In the genomic region with DNA sequence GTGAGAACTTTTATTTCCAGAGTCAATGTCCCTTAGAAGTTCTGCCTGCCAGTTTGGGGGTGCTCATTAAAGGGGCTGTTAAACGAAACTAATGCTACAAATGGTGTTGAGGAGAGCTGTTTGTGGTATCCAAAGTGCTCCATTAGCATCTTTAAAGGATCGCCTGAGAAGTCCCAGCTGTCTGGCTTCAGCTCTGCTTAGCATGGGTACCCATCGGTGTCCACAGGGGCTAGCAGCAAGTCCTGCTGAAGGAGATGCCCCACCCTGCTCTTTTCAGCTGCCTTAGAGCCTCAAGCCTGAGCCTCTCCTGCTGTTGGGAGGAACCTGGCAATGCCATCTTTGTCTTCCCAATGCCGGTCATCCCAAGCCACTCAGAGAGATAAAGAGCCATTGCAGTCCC, we compare ENCODE assay signal across 1 cellular context.
TF ChIP-seq lines count a peak whose summit lies in the region.

No MANE protein-coding gene starts in this region.

TF ChIP-seq in SK-N-SH, 30 proteins besides CTCF, POLR2A, EP300 and RAD21 (continued from another document):
- TF ChIP-seq, protein P1, sequence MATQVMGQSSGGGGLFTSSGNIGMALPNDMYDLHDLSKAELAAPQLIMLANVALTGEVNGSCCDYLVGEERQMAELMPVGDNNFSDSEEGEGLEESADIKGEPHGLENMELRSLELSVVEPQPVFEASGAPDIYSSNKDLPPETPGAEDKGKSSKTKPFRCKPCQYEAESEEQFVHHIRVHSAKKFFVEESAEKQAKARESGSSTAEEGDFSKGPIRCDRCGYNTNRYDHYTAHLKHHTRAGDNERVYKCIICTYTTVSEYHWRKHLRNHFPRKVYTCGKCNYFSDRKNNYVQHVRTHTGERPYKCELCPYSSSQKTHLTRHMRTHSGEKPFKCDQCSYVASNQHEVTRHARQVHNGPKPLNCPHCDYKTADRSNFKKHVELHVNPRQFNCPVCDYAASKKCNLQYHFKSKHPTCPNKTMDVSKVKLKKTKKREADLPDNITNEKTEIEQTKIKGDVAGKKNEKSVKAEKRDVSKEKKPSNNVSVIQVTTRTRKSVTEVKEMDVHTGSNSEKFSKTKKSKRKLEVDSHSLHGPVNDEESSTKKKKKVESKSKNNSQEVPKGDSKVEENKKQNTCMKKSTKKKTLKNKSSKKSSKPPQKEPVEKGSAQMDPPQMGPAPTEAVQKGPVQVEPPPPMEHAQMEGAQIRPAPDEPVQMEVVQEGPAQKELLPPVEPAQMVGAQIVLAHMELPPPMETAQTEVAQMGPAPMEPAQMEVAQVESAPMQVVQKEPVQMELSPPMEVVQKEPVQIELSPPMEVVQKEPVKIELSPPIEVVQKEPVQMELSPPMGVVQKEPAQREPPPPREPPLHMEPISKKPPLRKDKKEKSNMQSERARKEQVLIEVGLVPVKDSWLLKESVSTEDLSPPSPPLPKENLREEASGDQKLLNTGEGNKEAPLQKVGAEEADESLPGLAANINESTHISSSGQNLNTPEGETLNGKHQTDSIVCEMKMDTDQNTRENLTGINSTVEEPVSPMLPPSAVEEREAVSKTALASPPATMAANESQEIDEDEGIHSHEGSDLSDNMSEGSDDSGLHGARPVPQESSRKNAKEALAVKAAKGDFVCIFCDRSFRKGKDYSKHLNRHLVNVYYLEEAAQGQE (IDR thresholded peaks at IDR 0.05; ENCODE audit: low read depth, low read length): no peak
- TF ChIP-seq MXI1 (IDR thresholded peaks at IDR 0.05; ENCODE audit: low read depth, low read length) (no peak), RXRA (IDR thresholded peaks at IDR 0.05; ENCODE audit: borderline replicate concordance, low read depth) (no peak), FOXJ3 (CRISPR knock-in tag; IDR thresholded peaks at IDR 0.05) (no peak), GABPA (IDR thresholded peaks at IDR 0.05; ENCODE audit: low read depth) (no peak), NFIC (IDR thresholded peaks at IDR 0.05; ENCODE audit: borderline replicate concordance) (no peak), SMC3 (IDR thresholded peaks at IDR 0.05; ENCODE audit: low read depth, low read length) (no peak), TEAD4 (IDR thresholded peaks at IDR 0.05; ENCODE audit: borderline replicate concordance, insufficient read depth) (no peak)
- TF ChIP-seq, protein P2, sequence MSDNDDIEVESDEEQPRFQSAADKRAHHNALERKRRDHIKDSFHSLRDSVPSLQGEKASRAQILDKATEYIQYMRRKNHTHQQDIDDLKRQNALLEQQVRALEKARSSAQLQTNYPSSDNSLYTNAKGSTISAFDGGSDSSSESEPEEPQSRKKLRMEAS (IDR thresholded peaks at IDR 0.05; ENCODE audit: low read depth): no peak
